ENCODE assay signal across 14 cellular contexts in the genomic region with DNA sequence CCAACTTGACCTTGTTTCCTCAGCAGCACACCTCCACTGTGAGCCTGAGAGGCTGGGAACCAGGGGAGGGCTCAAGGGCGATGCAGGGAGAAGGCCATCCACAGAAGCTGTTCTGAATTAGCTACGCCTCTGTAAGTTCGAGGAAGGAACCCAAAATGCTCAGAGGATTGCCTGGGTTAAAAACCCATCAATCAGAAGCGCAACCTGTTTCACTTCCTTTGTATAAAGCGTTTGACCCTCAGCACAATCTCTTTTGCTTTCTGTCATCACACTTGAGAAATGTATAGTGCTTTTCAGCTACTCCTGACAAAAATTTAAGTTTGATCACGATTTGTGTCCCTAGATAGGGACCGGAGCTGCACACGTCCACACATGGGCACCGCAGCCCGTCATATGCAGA. TPM values are rescaled to one million over a fixed set of nuclear protein-coding genes. Genes with fewer than 3 reads are reported as not detected.
DNase-seq lines count a peak whose midpoint lies in the region; ATAC-seq lines count a peak whose summit lies in the region.
"Had no signal": no experiment of that assay in that cellular context is flagged by ENCODE, and none has a peak within 500 bp of the region (broad histone marks: within the 10 kb centered on the region; RNA-seq: fewer than 3 reads in every experiment).

No MANE protein-coding gene starts in this region.

- peaks cover 12% of the 10 kb centered on the region for H3K36me3 Mint-ChIP-seq in activated CD4-positive, alpha-beta memory T cell treated with anti-CD3 and anti-CD28 coated beads for 36 hours

- H3K27ac Mint-ChIP-seq in activated CD4-positive, alpha-beta memory T cell treated with anti-CD3 and anti-CD28 coated beads for 36 hours: peak overlapping the region; percentile 78
- H3K27ac Mint-ChIP-seq: CD14-positive monocyte had no signal

- intact Hi-C loops in activated CD4-positive, alpha-beta memory T cell treated with anti-CD3 and anti-CD28 coated beads for 36 hours (cut with micrococcal nuclease): no loop called here
- intact Hi-C loops in right cardiac atrium (cut with DNase I): no loop called here

- H3K4me3 Mint-ChIP-seq in activated CD4-positive, alpha-beta memory T cell treated with anti-CD3 and anti-CD28 coated beads for 36 hours: no peak overlapping the region
- H3K4me3 Mint-ChIP-seq: CD14-positive monocyte had no signal

- H3K4me1 ChIP-seq in right cardiac atrium (ENCODE audit: control insufficient read depth, insufficient read depth, low read length): no peaks in the 10 kb centered on the region

- H3K9me3 Mint-ChIP-seq in activated CD4-positive, alpha-beta memory T cell treated with anti-CD3 and anti-CD28 coated beads for 36 hours: no peaks in the 10 kb centered on the region
- H3K9me3 Mint-ChIP-seq: CD14-positive monocyte had no signal

- no peak overlapping the region for H3K4me3 ChIP-seq in right cardiac atrium (ENCODE audit: low read length)
- H3K4me3 ChIP-seq: HAP-1 had no signal

- H3K27me3 Mint-ChIP-seq in activated CD4-positive, alpha-beta memory T cell treated with anti-CD3 and anti-CD28 coated beads for 36 hours: no peaks in the 10 kb centered on the region

- H3K27ac ChIP-seq in right cardiac atrium (ENCODE audit: low read length): no peak overlapping the region

- CTCF ChIA-PET in activated CD4-positive, alpha-beta memory T cell treated with anti-CD3 and anti-CD28 coated beads for 36 hours (lab: Charles Lee): interaction anchor here (0.8 kb wide), 1 partner anchor 8 kb away, joined by 3 read pairs; no protein-coding TSS in a partner anchor

- POLR2A ChIA-PET in activated CD4-positive, alpha-beta memory T cell treated with anti-CD3 and anti-CD28 coated beads for 36 hours (lab: Charles Lee): no interaction called here

- ATAC-seq in GM18517 (IDR thresholded peaks at IDR 0.05; ENCODE audit: unreplicated experiment): peak; percentile 63
- ATAC-seq in GM19452 (IDR thresholded peaks at IDR 0.05; ENCODE audit: unreplicated experiment): peak; percentile 64
- ATAC-seq in HG03066 (IDR thresholded peaks at IDR 0.05; ENCODE audit: low read depth, unreplicated experiment): peak; percentile 52
- ATAC-seq in HG03354 (IDR thresholded peaks at IDR 0.05; ENCODE audit: poor library complexity, severe bottlenecking, unreplicated experiment): no peak
- ATAC-seq in right cardiac atrium: no peak

- no peak for DNase-seq in activated CD4-positive, alpha-beta memory T cell treated with anti-CD3 and anti-CD28 coated beads for 36 hours
- no peak for DNase-seq in OCI-M2 (lab: John Stamatoyannopoulos, UW; ENCODE audit: unreplicated experiment)
- no peak for DNase-seq in right cardiac atrium
- no peak for DNase-seq in stimulated activated naive CD4-positive, alpha-beta T cell treated with Interleukin-2 at 50 U/mL for 16 hours (lab: John Stamatoyannopoulos, UW)
- DNase-seq: activated CD4-positive, CD25-positive, alpha-beta regulatory T cell treated with anti-CD3 and anti-CD28 coated beads, Interleukin-2, amount 50 U/mL, for 72 hours; cortex of kidney; NCI-H524 treated with DMSO at 0.1 percent for 48 hours; posterior cingulate gyrus had no signal

- peaks cover 44% of the 10 kb centered on the region for H3K4me1 Mint-ChIP-seq in activated CD4-positive, alpha-beta memory T cell treated with anti-CD3 and anti-CD28 coated beads for 36 hours (ENCODE audit: low read depth)

- no peaks in the 10 kb centered on the region for H3K9me3 ChIP-seq in right cardiac atrium (ENCODE audit: control insufficient read depth, low read length)
- H3K9me3 ChIP-seq: HAP-1 had no signal

- H3K27me3 ChIP-seq in right cardiac atrium (ENCODE audit: control insufficient read depth, insufficient read depth): no peaks in the 10 kb centered on the region

- 83% methylated on average over 10 of the region's 10 CpGs for WGBS in right cardiac atrium

RNA-seq across cellular contexts. Expression of gene MAP3K15, which starts 48.0 kb away (rescaled TPM):
- under 1 TPM; 0.31 to 0.69 TPM for total RNA-seq in activated CD4-positive, alpha-beta memory T cell treated with anti-CD3 and anti-CD28 coated beads for 36 hours
- under 1 TPM in 3 of 4 donors, not detected in 1; 0.09 to 0.23 (median 0.17) TPM for total RNA-seq in right cardiac atrium
- 0.45 TPM for polyA plus RNA-seq in right cardiac atrium
- polyA plus RNA-seq: CD14-positive monocyte had no signal

Comparison
In these comparisons a context has a peak if more than half of its experiments do, and no peak if none do; other contexts are left out.
1. ATAC-seq: peak in GM18517 (single experiment), GM19452 (single experiment) and HG03066 (single experiment); none in HG03354 (single experiment) and right cardiac atrium (0 of 2).